ENCODE assay signal across 8 cellular contexts in the genomic region with DNA sequence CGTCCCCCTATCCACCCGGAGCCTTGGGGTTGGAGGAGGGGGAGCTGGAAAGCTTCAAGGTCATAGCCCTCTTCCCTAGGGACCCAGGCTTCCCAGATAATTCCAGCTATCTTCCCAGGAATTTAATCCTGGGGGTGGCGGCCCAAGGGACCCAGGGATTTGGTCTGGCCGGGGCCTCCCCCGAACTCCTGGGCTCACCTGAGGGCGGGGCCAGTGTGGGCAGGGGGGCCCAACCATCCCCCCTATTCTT.
DNase-seq lines count a peak whose midpoint lies in the region; ATAC-seq and TF ChIP-seq lines count a peak whose summit lies in the region.

No MANE protein-coding gene starts in this region.

- no peaks in the 10 kb centered on the region for H3K9me2 ChIP-seq in Loucy (replicated peaks; ENCODE audit: low read depth, low read length)

- peaks cover 66% of the 10 kb centered on the region for H3K4me1 Mint-ChIP-seq in dendritic cell treated with granulocyte-macrophage colony-stimulating factor and Interleukin-4, amounts not matched to agents 40 ng/mL and 50 ng/mL, for 4 days (ENCODE audit: low read depth)
- H3K4me1 Mint-ChIP-seq in nephron = peaks cover 16% of the 10 kb centered on the region

- no peaks in the 10 kb centered on the region for H3F3A ChIP-seq in Loucy (ENCODE audit: low read depth)

- H3K4me3 Mint-ChIP-seq in dendritic cell treated with granulocyte-macrophage colony-stimulating factor and Interleukin-4, amounts not matched to agents 40 ng/mL and 50 ng/mL, for 4 days = peak overlapping the region; percentile 99
- H3K4me3 Mint-ChIP-seq in nephron = peak overlapping the region; percentile 92 to 97 (median 96)

- H2AFZ ChIP-seq in Loucy (ENCODE audit: low read length) = no peak overlapping the region

- peaks cover 36% of the 10 kb centered on the region for H3K4me1 ChIP-seq in Loucy (ENCODE audit: insufficient read depth, low read length, poor library complexity, severe bottlenecking)

- peak overlapping the region; percentile 94 for H3K27ac Mint-ChIP-seq in dendritic cell treated with granulocyte-macrophage colony-stimulating factor and Interleukin-4, amounts not matched to agents 40 ng/mL and 50 ng/mL, for 4 days
- peak overlapping the region; percentile 77 to 92 (median 89) for H3K27ac Mint-ChIP-seq in nephron

- H3K27me3 Mint-ChIP-seq in dendritic cell treated with granulocyte-macrophage colony-stimulating factor and Interleukin-4, amounts not matched to agents 40 ng/mL and 50 ng/mL, for 4 days = no peaks in the 10 kb centered on the region
- H3K27me3 Mint-ChIP-seq in nephron (ENCODE audit: low read depth) = peaks cover 3% of the 10 kb centered on the region

- peaks cover 50% of the 10 kb centered on the region for H4K20me1 ChIP-seq in Loucy (ENCODE audit: insufficient read depth, low read length, poor library complexity, severe bottlenecking)

- intact Hi-C loops in dendritic cell treated with granulocyte-macrophage colony-stimulating factor and Interleukin-4, amounts not matched to agents 40 ng/mL and 50 ng/mL, for 4 days (cut with micrococcal nuclease) = loop anchor here (2.0 kb wide), 1 partner anchor 14 kb away; no protein-coding TSS in a partner anchor

- no peaks in the 10 kb centered on the region for H3K9me3 ChIP-seq in Loucy (ENCODE audit: insufficient read depth, low read depth, low read length)

- H3K9ac ChIP-seq in Loucy (ENCODE audit: low read depth, low read length, poor library complexity, severe bottlenecking) = peak overlapping the region; percentile 100

- H3K36me3 ChIP-seq in Loucy (ENCODE audit: insufficient read depth, low read length) = peaks cover 5% of the 10 kb centered on the region; the same call in 1 of the 2 replicates

- peak overlapping the region; percentile 88 for H3K4me2 ChIP-seq in Loucy (ENCODE audit: low read depth, low read length, poor library complexity, severe bottlenecking)

- peak overlapping the region; percentile 82 for H3K27ac ChIP-seq in C4-2B

- peaks cover 67% of the 10 kb centered on the region for H3K79me2 ChIP-seq in Loucy (ENCODE audit: insufficient read depth, low read length)

- H3K36me3 Mint-ChIP-seq in dendritic cell treated with granulocyte-macrophage colony-stimulating factor and Interleukin-4, amounts not matched to agents 40 ng/mL and 50 ng/mL, for 4 days (ENCODE audit: low read depth) = peaks cover 67% of the 10 kb centered on the region
- no peaks in the 10 kb centered on the region for H3K36me3 Mint-ChIP-seq in nephron (ENCODE audit: low read depth)

- peak overlapping the region; percentile 99 for H3K4me3 ChIP-seq in Loucy (ENCODE audit: low read length, poor library complexity, severe bottlenecking)

- H3K9me3 Mint-ChIP-seq in dendritic cell treated with granulocyte-macrophage colony-stimulating factor and Interleukin-4, amounts not matched to agents 40 ng/mL and 50 ng/mL, for 4 days = no peaks in the 10 kb centered on the region
- no peaks in the 10 kb centered on the region for H3K9me3 Mint-ChIP-seq in nephron

- ATAC-seq in GM21619 (IDR thresholded peaks at IDR 0.05; ENCODE audit: unreplicated experiment) = no peak

- DNase-seq in NCI-H2227 (lab: John Stamatoyannopoulos, UW; ENCODE audit: unreplicated experiment) (no peak), COLO829 (ENCODE audit: low spot score) (no peak), GM19238 (ENCODE audit: insufficient read length, low spot score) (no peak)

- TF ChIP-seq CTCF in C4-2B (conservative IDR thresholded peaks at IDR 0.05) = no peak
- TF ChIP-seq CTCF in Loucy (conservative IDR thresholded peaks at IDR 0.05; ENCODE audit: low read length) = no peak
- TF ChIP-seq CTCF in nephron (IDR thresholded peaks at IDR 0.05; ENCODE audit: unreplicated experiment in 3 of 3) = no peak

- peaks cover 13% of the 10 kb centered on the region for H3K27me3 ChIP-seq in Loucy (ENCODE audit: insufficient read depth, low read length, poor library complexity, severe bottlenecking)
